9 cellular contexts compared by ENCODE assay signal in genomic region chr3:142586803-142587406, GRCh38. TPM values are rescaled to one million over a fixed set of nuclear protein-coding genes. Genes with fewer than 3 reads are reported as not detected.
DNase-seq lines count a peak whose midpoint lies in the region; ATAC-seq, FAIRE-seq and TF ChIP-seq lines count a peak whose summit lies in the region.
"Had no signal": no experiment of that assay in that cellular context is flagged by ENCODE, and none has a peak within 500 bp of the region (broad histone marks: within the 10 kb centered on the region; RNA-seq: fewer than 3 reads in every experiment).

No MANE protein-coding gene starts in this region.

- peak; percentile 69 to 76 for ATAC-seq in CD4-positive, CD25-positive, alpha-beta regulatory T cell (ENCODE audit: low read depth in 2 of 2)
- peak; percentile 54 for ATAC-seq in central memory CD8-positive, alpha-beta T cell (replicated peaks; ENCODE audit: extremely low read depth, poor library complexity, severe bottlenecking)
- peak; percentile 95 for ATAC-seq in left lung

- H3K27ac ChIP-seq in CD4-positive, CD25-positive, alpha-beta regulatory T cell (ENCODE audit: insufficient read depth, low read length, poor library complexity, severe bottlenecking), result no peak overlapping the region
- H3K27ac ChIP-seq in left lung, result no peak overlapping the region

- H3K4me1 ChIP-seq in CD4-positive, CD25-positive, alpha-beta regulatory T cell (ENCODE audit: control insufficient read depth, insufficient read depth, low read length, poor library complexity, severe bottlenecking), result no peaks in the 10 kb centered on the region
- no peaks in the 10 kb centered on the region for H3K4me1 ChIP-seq in left lung

- peak; percentile 51 for TF ChIP-seq CTCF in GM13977 (IDR thresholded peaks at IDR 0.05; ENCODE audit: extremely low read depth, insufficient read depth, missing control alignments)
- TF ChIP-seq CTCF in left lung (IDR thresholded peaks at IDR 0.05), result peak; percentile 40 to 47

- peaks cover 0 to 1% (median 0%) of the 10 kb centered on the region in 7 donors for H3K9me3 Mint-ChIP-seq in CD4-positive, CD25-positive, alpha-beta regulatory T cell
- no peaks in the 10 kb centered on the region for H3K9me3 Mint-ChIP-seq in central memory CD8-positive, alpha-beta T cell
- no peaks in the 10 kb centered on the region for H3K9me3 Mint-ChIP-seq in activated T-helper 2 cell treated with anti-CD3 and anti-CD28 coated beads, Interferon-gamma antibody, Interleukin-2, Interleukin-4, amounts not matched to agents 10 μg/mL and 5 μg/mL and 100 μg/mL, durations not matched to agents 14 hours and 24 hours and 36 hours
- H3K9me3 Mint-ChIP-seq: T-helper 1 cell treated with Interleukin-12 subunit alpha and Interleukin-12 subunit beta and Interleukin-4 antibody, amounts not matched to agents 30 μg/mL and 1 μg/mL, for 36 hours had no signal

- peak overlapping the region in 1 of 4 donors; percentile 56 for H3K4me3 Mint-ChIP-seq in CD4-positive, CD25-positive, alpha-beta regulatory T cell
- H3K4me3 Mint-ChIP-seq in central memory CD8-positive, alpha-beta T cell, result no peak overlapping the region
- H3K4me3 Mint-ChIP-seq in activated T-helper 2 cell treated with anti-CD3 and anti-CD28 coated beads, Interferon-gamma antibody, Interleukin-2, Interleukin-4, amounts not matched to agents 10 μg/mL and 5 μg/mL and 100 μg/mL, durations not matched to agents 14 hours and 24 hours and 36 hours (ENCODE audit: low read depth), result no peak overlapping the region
- H3K4me3 Mint-ChIP-seq: T-helper 1 cell treated with Interleukin-12 subunit alpha and Interleukin-12 subunit beta and Interleukin-4 antibody, amounts not matched to agents 30 μg/mL and 1 μg/mL, for 36 hours had no signal

- intact Hi-C loops in left lung (cut with DNase I), result loop anchor here in 1 of 2 donors (10.0 kb wide), 1 partner anchor 408 kb away; no protein-coding TSS in a partner anchor
- intact Hi-C loops in activated T-helper 2 cell treated with anti-CD3 and anti-CD28 coated beads, Interferon-gamma antibody, Interleukin-2, Interleukin-4, amounts not matched to agents 10 μg/mL and 5 μg/mL and 100 μg/mL, durations not matched to agents 14 hours and 24 hours and 36 hours (cut with micrococcal nuclease), result loop anchor here (1.0 kb wide), 1 partner anchor 407 kb away; no protein-coding TSS in a partner anchor

- no peak for FAIRE-seq in urothelium cell line (lab: Jason Lieb, UNC)

- no peaks in the 10 kb centered on the region for H3K36me3 Mint-ChIP-seq in CD4-positive, CD25-positive, alpha-beta regulatory T cell
- peaks cover 3% of the 10 kb centered on the region for H3K36me3 Mint-ChIP-seq in central memory CD8-positive, alpha-beta T cell (ENCODE audit: insufficient read depth)
- H3K36me3 Mint-ChIP-seq in activated T-helper 2 cell treated with anti-CD3 and anti-CD28 coated beads, Interferon-gamma antibody, Interleukin-2, Interleukin-4, amounts not matched to agents 10 μg/mL and 5 μg/mL and 100 μg/mL, durations not matched to agents 14 hours and 24 hours and 36 hours (ENCODE audit: low read depth), result no peaks in the 10 kb centered on the region

- H3K4me1 Mint-ChIP-seq in CD4-positive, CD25-positive, alpha-beta regulatory T cell, result no peaks in the 10 kb centered on the region
- H3K4me1 Mint-ChIP-seq in central memory CD8-positive, alpha-beta T cell, result no peaks in the 10 kb centered on the region
- H3K4me1 Mint-ChIP-seq in activated T-helper 2 cell treated with anti-CD3 and anti-CD28 coated beads, Interferon-gamma antibody, Interleukin-2, Interleukin-4, amounts not matched to agents 10 μg/mL and 5 μg/mL and 100 μg/mL, durations not matched to agents 14 hours and 24 hours and 36 hours (ENCODE audit: low read depth), result no peaks in the 10 kb centered on the region

- H3K36me3 ChIP-seq in CD4-positive, CD25-positive, alpha-beta regulatory T cell (ENCODE audit: control insufficient read depth, insufficient read depth, low read length), result no peaks in the 10 kb centered on the region
- no peaks in the 10 kb centered on the region for H3K36me3 ChIP-seq in left lung

- peaks cover 42% of the 10 kb centered on the region for H3K27me3 Mint-ChIP-seq in CD4-positive, CD25-positive, alpha-beta regulatory T cell
- H3K27me3 Mint-ChIP-seq in central memory CD8-positive, alpha-beta T cell, result peaks cover 25% of the 10 kb centered on the region
- peaks cover 45% of the 10 kb centered on the region for H3K27me3 Mint-ChIP-seq in activated T-helper 2 cell treated with anti-CD3 and anti-CD28 coated beads, Interferon-gamma antibody, Interleukin-2, Interleukin-4, amounts not matched to agents 10 μg/mL and 5 μg/mL and 100 μg/mL, durations not matched to agents 14 hours and 24 hours and 36 hours (ENCODE audit: low read depth)

- H3K9me3 ChIP-seq in CD4-positive, CD25-positive, alpha-beta regulatory T cell (ENCODE audit: control insufficient read depth in 2 of 2, low read length in 2 of 2), result no peaks in the 10 kb centered on the region
- H3K9me3 ChIP-seq in left lung, result no peaks in the 10 kb centered on the region

- H3K4me3 ChIP-seq in CD4-positive, CD25-positive, alpha-beta regulatory T cell (ENCODE audit: low read depth, low read length), result no peak overlapping the region
- no peak overlapping the region for H3K4me3 ChIP-seq in left lung

- DNase-seq in CD4-positive, CD25-positive, alpha-beta regulatory T cell, result peak in 2 of 3 donors; percentile 49 to 63
- DNase-seq in GM13977 (ENCODE audit: low spot score) (no peak), HuH-7.5 (ENCODE audit: low spot score) (peak; percentile 37), NOMO-1 treated with DMSO at 0.1 percent for 48 hours (lab: John Stamatoyannopoulos, UW; ENCODE audit: unreplicated experiment) (peak; percentile 48), left lung (no peak), urothelium cell line (ENCODE audit: low spot score) (peak; percentile 52)
- no peak for DNase-seq in central memory CD8-positive, alpha-beta T cell (ENCODE audit: low spot score in 2 of 2)
- no peak for DNase-seq in activated T-helper 2 cell treated with anti-CD3 and anti-CD28 coated beads, Interferon-gamma antibody, Interleukin-2, Interleukin-4, amounts not matched to agents 10 μg/mL and 5 μg/mL and 100 μg/mL, durations not matched to agents 14 hours and 24 hours and 36 hours (ENCODE audit: low spot score)

- in situ Hi-C loops in GM13977 (cut with MboI; ENCODE audit: low pct_unique_long_range_greater_than_20kb, low sequenced_read_pairs, unreplicated experiment), result loop anchor here (25.0 kb wide), 1 partner anchor 400 kb away; no protein-coding TSS in a partner anchor

- H3K27ac Mint-ChIP-seq in CD4-positive, CD25-positive, alpha-beta regulatory T cell, result no peak overlapping the region
- no peak overlapping the region for H3K27ac Mint-ChIP-seq in central memory CD8-positive, alpha-beta T cell (ENCODE audit: low read depth)
- H3K27ac Mint-ChIP-seq in activated T-helper 2 cell treated with anti-CD3 and anti-CD28 coated beads, Interferon-gamma antibody, Interleukin-2, Interleukin-4, amounts not matched to agents 10 μg/mL and 5 μg/mL and 100 μg/mL, durations not matched to agents 14 hours and 24 hours and 36 hours, result no peak overlapping the region
- H3K27ac Mint-ChIP-seq: T-helper 1 cell treated with Interleukin-12 subunit alpha and Interleukin-12 subunit beta and Interleukin-4 antibody, amounts not matched to agents 30 μg/mL and 1 μg/mL, for 36 hours had no signal

- H3K27me3 ChIP-seq in CD4-positive, CD25-positive, alpha-beta regulatory T cell (ENCODE audit: control insufficient read depth, insufficient read depth, low read length), result peaks cover 7% of the 10 kb centered on the region
- H3K27me3 ChIP-seq in left lung, result no peaks in the 10 kb centered on the region

RNA-seq across cellular contexts. Expression of gene ATR, which starts 8.4 kb away (rescaled TPM):
- total RNA-seq in CD4-positive, CD25-positive, alpha-beta regulatory T cell, result 38.3 TPM
- 10 to 100 TPM in 3 of 4 donors, 1 to 10 TPM in 1; 9.7 to 16.2 (median 11.8) TPM for polyA plus RNA-seq in CD4-positive, CD25-positive, alpha-beta regulatory T cell
- total RNA-seq in left lung, result 10 to 100 TPM; 19.5 to 28.7 TPM
- 29.1 and 32.8 TPM in 2 replicates for total RNA-seq in activated T-helper 2 cell treated with anti-CD3 and anti-CD28 coated beads, Interferon-gamma antibody, Interleukin-2, Interleukin-4, amounts not matched to agents 10 μg/mL and 5 μg/mL and 100 μg/mL, durations not matched to agents 14 hours and 24 hours and 36 hours

RNA-seq across cellular contexts. Expression of gene PLS1, which starts 9.3 kb away (rescaled TPM):
- total RNA-seq in CD4-positive, CD25-positive, alpha-beta regulatory T cell, result 1.2 TPM
- polyA plus RNA-seq in CD4-positive, CD25-positive, alpha-beta regulatory T cell, result 1 to 10 TPM in 3 of 4 donors, under 1 TPM in 1; 1.00 to 4.7 (median 2.9) TPM
- 10 to 100 TPM; 24.1 to 40.4 TPM for total RNA-seq in left lung
- 6.2 and 6.8 TPM in 2 replicates for total RNA-seq in activated T-helper 2 cell treated with anti-CD3 and anti-CD28 coated beads, Interferon-gamma antibody, Interleukin-2, Interleukin-4, amounts not matched to agents 10 μg/mL and 5 μg/mL and 100 μg/mL, durations not matched to agents 14 hours and 24 hours and 36 hours

Comparison
In these comparisons a context has a peak if more than half of its experiments do, and no peak if none do; other contexts are left out.
1. DNase-seq: peak in CD4-positive, CD25-positive, alpha-beta regulatory T cell (2 of 3), HuH-7.5 (single experiment), NOMO-1 treated with DMSO at 0.1 percent for 48 hours (single experiment) and urothelium cell line (single experiment); none in GM13977 (single experiment), central memory CD8-positive, alpha-beta T cell (0 of 2), left lung (0 of 2) and activated T-helper 2 cell treated with anti-CD3 and anti-CD28 coated beads, Interferon-gamma antibody, Interleukin-2, Interleukin-4, amounts not matched to agents 10 μg/mL and 5 μg/mL and 100 μg/mL, durations not matched to agents 14 hours and 24 hours and 36 hours (single experiment).
2. Peak in every context shown above with its lines, with median percentiles within 50 percentile points of each other: ATAC-seq.